ENCODE assay signal across 15 cellular contexts in the genomic region with DNA sequence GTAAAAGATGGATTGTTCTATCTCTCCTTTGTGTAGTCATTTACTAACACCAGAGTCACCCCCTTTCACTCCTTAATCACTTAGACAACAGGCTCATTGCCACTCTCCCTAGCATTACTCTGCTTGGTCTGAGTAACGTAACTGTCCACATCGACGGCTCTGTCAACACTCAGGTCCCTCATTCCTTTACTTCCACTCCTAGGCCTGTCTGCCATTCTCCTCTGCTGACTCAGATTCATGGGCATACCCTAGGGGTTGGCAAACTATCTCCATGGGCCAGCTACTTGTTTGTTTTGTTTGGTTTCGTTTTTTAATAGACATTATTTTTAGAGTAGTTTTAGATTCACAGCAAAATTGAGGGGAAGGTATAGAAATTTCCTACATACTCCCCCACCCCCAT.
"Had no signal": no experiment of that assay in that cellular context is flagged by ENCODE, and none has a peak within 500 bp of the region (broad histone marks: within the 10 kb centered on the region; RNA-seq: fewer than 3 reads in every experiment).

No MANE protein-coding gene starts in this region.

- H3K9me3 Mint-ChIP-seq: activated B cell treated with CpG ODN at 0.5 μM for 24 hours; activated CD8-positive, alpha-beta T cell treated with anti-CD3 and anti-CD28 coated beads for 36 hours; activated T-cell treated with anti-CD3 and anti-CD28 coated beads, Interleukin-2, amount 50 U/mL, for 4 hours; natural killer cell; stimulated activated effector memory CD8-positive, alpha-beta T cell treated with anti-CD3 and anti-CD28 coated beads, Interleukin-12 subunit alpha, Interleukin-12 subunit beta, amount 100 ng/mL, for 72 hours had no signal

- H3K36me3 Mint-ChIP-seq: natural killer cell; stimulated activated effector memory CD8-positive, alpha-beta T cell treated with anti-CD3 and anti-CD28 coated beads, Interleukin-12 subunit alpha, Interleukin-12 subunit beta, amount 100 ng/mL, for 72 hours had no signal

- H3K4me1 Mint-ChIP-seq: activated B cell treated with CpG ODN at 0.5 μM for 24 hours; natural killer cell; stimulated activated effector memory CD8-positive, alpha-beta T cell treated with anti-CD3 and anti-CD28 coated beads, Interleukin-12 subunit alpha, Interleukin-12 subunit beta, amount 100 ng/mL, for 72 hours had no signal

- H3K4me3 Mint-ChIP-seq: activated B cell treated with CpG ODN at 0.5 μM for 24 hours; activated CD8-positive, alpha-beta T cell treated with anti-CD3 and anti-CD28 coated beads for 36 hours; activated T-cell treated with anti-CD3 and anti-CD28 coated beads, Interleukin-2, amount 50 U/mL, for 4 hours; natural killer cell; stimulated activated effector memory CD8-positive, alpha-beta T cell treated with anti-CD3 and anti-CD28 coated beads, Interleukin-12 subunit alpha, Interleukin-12 subunit beta, amount 100 ng/mL, for 72 hours had no signal

- H3K27ac Mint-ChIP-seq: activated B cell treated with CpG ODN at 0.5 μM for 24 hours; activated CD8-positive, alpha-beta T cell treated with anti-CD3 and anti-CD28 coated beads for 36 hours; natural killer cell; stimulated activated effector memory CD8-positive, alpha-beta T cell treated with anti-CD3 and anti-CD28 coated beads, Interleukin-12 subunit alpha, Interleukin-12 subunit beta, amount 100 ng/mL, for 72 hours had no signal

- DNase-seq: activated B cell treated with CpG ODN at 0.5 μM for 24 hours; activated CD4-positive, alpha-beta T cell treated with anti-CD3 and anti-CD28 coated beads for 48 hours; activated CD8-positive, alpha-beta T cell treated with anti-CD3 and anti-CD28 coated beads for 36 hours; activated effector memory CD4-positive, alpha-beta T cell treated with Interleukin-2 at 50 U/mL for 16 hours; activated naive CD4-positive, alpha-beta T cell treated with anti-CD3 and anti-CD28 coated beads, Interleukin-2, amount 50 U/mL, for 16 hours; activated T-cell treated with anti-CD3 and anti-CD28 coated beads, Interleukin-2, amount 50 U/mL, for 4 hours; caudate nucleus; hippocampal formation; left cardiac atrium; lower lobe of right lung; natural killer cell; nucleus accumbens; posterior cingulate gyrus had no signal

- H3K27me3 Mint-ChIP-seq: activated CD8-positive, alpha-beta T cell treated with anti-CD3 and anti-CD28 coated beads for 36 hours had no signal

- ATAC-seq: activated T-cell treated with anti-CD3 and anti-CD28 coated beads, Interleukin-2, amount 50 U/mL, for 4 hours; left cardiac atrium; natural killer cell; stimulated activated effector memory CD8-positive, alpha-beta T cell treated with anti-CD3 and anti-CD28 coated beads, Interleukin-12 subunit alpha, Interleukin-12 subunit beta, amount 100 ng/mL, for 72 hours had no signal

- H3K27ac ChIP-seq: esophagus muscularis mucosa, lower lobe of right lung had no signal
